ENCODE assay signal across 30 cellular contexts in genomic region chr6:8462169-8462568, GRCh38. TPM values are rescaled to one million over a fixed set of nuclear protein-coding genes. Genes with fewer than 3 reads are reported as not detected.
A peak's percentile ranks its signal among the peaks of the same experiment; 100 is the strongest.
DNase-seq lines count a peak whose midpoint lies in the region; ATAC-seq and TF ChIP-seq lines count a peak whose summit lies in the region.
"Had no signal": no experiment of that assay in that cellular context is flagged by ENCODE, and none has a peak within 500 bp of the region (broad histone marks: within the 10 kb centered on the region; RNA-seq: fewer than 3 reads in every experiment).

No MANE protein-coding gene starts in this region.

- BruUV-seq in Panc1 (replicated peaks; lab: Mats Ljungman, UMichigan): no TSS peak

- H3K27me3 ChIP-seq in Panc1 (ENCODE audit: control insufficient read depth, insufficient read depth, low read length): no peaks in the 10 kb centered on the region
- H3K27me3 ChIP-seq in psoas muscle (ENCODE audit: insufficient read depth in 3 of 3, low read length in 2 of 3): no peaks in the 10 kb centered on the region
- H3K27me3 ChIP-seq in transverse colon: no peaks in the 10 kb centered on the region
- H3K27me3 ChIP-seq: breast epithelium, colonic mucosa, hepatocyte, MG63 had no signal

- peak; percentile 7 for TF ChIP-seq CTCF in GM12864 (IDR thresholded peaks at IDR 0.05; ENCODE audit: low read depth, low read length, missing control alignments)
- peak; percentile 49 for TF ChIP-seq CTCF in Panc1 (IDR thresholded peaks at IDR 0.05)
- no peak for TF ChIP-seq CTCF in psoas muscle (IDR thresholded peaks at IDR 0.05)
- TF ChIP-seq CTCF in transverse colon (IDR thresholded peaks at IDR 0.05): no peak

- POLR2A ChIA-PET in Panc1 (lab: Charles Lee): no interaction called here

- ATAC-seq in Panc1 (no peak), psoas muscle (peak in 3 of 4 donors; percentile 42 to 92 (median 86))
- ATAC-seq: CD8-positive, alpha-beta T cell; esophagus mucosa; natural killer cell treated with Interleukin-12 subunit alpha and Interleukin-12 subunit beta and Interleukin-15 and Interleukin-18, amount 100 ng/mL, for 72 hours had no signal

- CTCF ChIA-PET in Panc1 (lab: Charles Lee): no interaction called here

- no peak for TF ChIP-seq EP300 in transverse colon (IDR thresholded peaks at IDR 0.05; ENCODE audit: low read depth)

- DNase-seq in GM12864 (ENCODE audit: low read depth) (no peak), Panc1 (ENCODE audit: low read depth, low spot score) (no peak), psoas muscle (no peak), transverse colon (no peak), AML-193 (lab: John Stamatoyannopoulos, UW) (no peak)
- DNase-seq in Jurkat, Clone E6-1 (ENCODE audit: low read depth, low spot score): peak; percentile 12
- DNase-seq in activated T-cell treated with anti-CD3 and anti-CD28 coated beads, Interleukin-2, amount 50 U/mL, for 1 hour: no peak
- DNase-seq: activated CD4-positive, alpha-beta T cell treated with anti-CD3 and anti-CD28 coated beads for 48 hours; activated naive CD4-positive, alpha-beta T cell treated with anti-CD3 and anti-CD28 coated beads for 36 hours; activated T-cell treated with anti-CD3 and anti-CD28 coated beads, Interleukin-2, amount 50 U/mL, for 48 hours; amniotic stem cell; CD8-positive, alpha-beta T cell; colonic mucosa; effector memory CD4-positive, alpha-beta T cell; GF-D8; H9; immature natural killer cell; MG63; NCI-H1417; retina; RPMI8226; SK-N-SH; stimulated activated CD4-positive, alpha-beta T cell treated with anti-CD3 and anti-CD28 coated beads, Interleukin-4, amount 100 ng/mL, for 1 hour; stimulated activated naive CD4-positive, alpha-beta T cell had no signal

- no peaks in the 10 kb centered on the region for H3K9me3 ChIP-seq in Panc1 (ENCODE audit: control insufficient read depth, insufficient read depth, low read depth, low read length)
- H3K9me3 ChIP-seq in psoas muscle: peaks cover 5% of the 10 kb centered on the region
- H3K9me3 ChIP-seq in transverse colon: no peaks in the 10 kb centered on the region
- H3K9me3 ChIP-seq: breast epithelium, colonic mucosa, MG63, SK-N-SH had no signal

- WGBS in psoas muscle, 3 donors: 39 to 91% (median 53%) methylated on average over 3 of the region's 3 CpGs
- whole genome bisulfite sequencing in transverse colon (ENCODE audit: low coverage in 1 of 2), 2 donors: 91 to 100% methylated on average over 1 to 3 of the region's 3 CpGs

- intact Hi-C loops in Panc1 (cut with micrococcal nuclease; ENCODE audit: unreplicated experiment): no loop called here
- intact Hi-C loops in psoas muscle (cut with DNase I): no loop called here
- intact Hi-C loops in transverse colon (cut with DNase I; ENCODE audit: low total_unique reads): no loop called here

- H3K36me3 ChIP-seq in Panc1 (ENCODE audit: control insufficient read depth, insufficient read depth, low read length) (no peaks in the 10 kb centered on the region), psoas muscle (ENCODE audit: insufficient read depth in 1 of 2, low read depth in 1 of 2) (no peaks in the 10 kb centered on the region), transverse colon (no peaks in the 10 kb centered on the region)
- H3K36me3 ChIP-seq: breast epithelium, colonic mucosa, MG63 had no signal

- in situ Hi-C loops in Panc1 (cut with HindIII; ENCODE audit: low pct_unique_long_range_greater_than_20kb, low sequenced_read_pairs): no loop called here
- in situ Hi-C loops in transverse colon (cut with MboI; ENCODE audit: low pct_ligation_motif_present in 1 of 4, low pct_unique_long_range_greater_than_20kb in 1 of 4, low sequenced_read_pairs in 3 of 4): no loop called here

- no peak for TF ChIP-seq POLR2A in transverse colon (IDR thresholded peaks at IDR 0.05)

- H3K4me1 ChIP-seq in Panc1 (ENCODE audit: control insufficient read depth, insufficient read depth, low read length) (no peaks in the 10 kb centered on the region), psoas muscle (no peaks in the 10 kb centered on the region), transverse colon (no peaks in the 10 kb centered on the region)
- H3K4me1 ChIP-seq: breast epithelium, colonic mucosa had no signal

- H3K4me3 ChIP-seq in GM12864 (ENCODE audit: low read depth, low read length) (no peak overlapping the region), Panc1 (ENCODE audit: low read depth in 2 of 2, low read length in 2 of 2) (no peak overlapping the region), psoas muscle (no peak overlapping the region), transverse colon (no peak overlapping the region)
- H3K4me3 ChIP-seq in Jurkat, Clone E6-1 (ENCODE audit: low read length): no peak overlapping the region
- H3K4me3 ChIP-seq: breast epithelium, colonic mucosa, hepatocyte, MG63 had no signal

- no peak overlapping the region for H3K27ac ChIP-seq in Panc1 (ENCODE audit: low read length)
- no peak overlapping the region for H3K27ac ChIP-seq in psoas muscle
- H3K27ac ChIP-seq in transverse colon: no peak overlapping the region
- H3K27ac ChIP-seq: breast epithelium, colonic mucosa, hepatocyte, HL-60, VCaP had no signal

RNA-seq across cellular contexts. Expression of gene SLC35B3, which starts 26.8 kb away (rescaled TPM):
- polyA plus RNA-seq in Jurkat, Clone E6-1 (2012; ENCODE audit: insufficient read depth, insufficient read length): 11.1 TPM
- total RNA-seq in Panc1 (2021; ENCODE audit: unreplicated experiment): 16.7 TPM
- polyA plus RNA-seq in Panc1 (2012; ENCODE audit: insufficient read length): 15.5 TPM
- total RNA-seq in psoas muscle: 1 to 10 TPM; 2.9 to 4.3 (median 3.6) TPM
- polyA plus RNA-seq in psoas muscle: 1 to 10 TPM; 4.5 to 7.2 (median 4.9) TPM
- total RNA-seq in transverse colon: 10 to 100 TPM in 3 of 4 donors, 1 to 10 TPM in 1; 2.4 to 34.7 (median 19.6) TPM

Comparison
In these comparisons a context has a peak if more than half of its experiments do, and no peak if none do; other contexts are left out.
1. CTCF ChIP-seq: peak in GM12864 (single experiment) and Panc1 (single experiment); none in psoas muscle (single experiment) and transverse colon (0 of 5).